9 cellular contexts compared by ENCODE assay signal in genomic region chr20:53934421-53935352, GRCh38.
DNase-seq lines count a peak whose midpoint lies in the region; ATAC-seq and TF ChIP-seq lines count a peak whose summit lies in the region.
"Had no signal": no experiment of that assay in that cellular context is flagged by ENCODE, and none has a peak within 500 bp of the region (broad histone marks: within the 10 kb centered on the region; RNA-seq: fewer than 3 reads in every experiment).

No MANE protein-coding gene starts in this region.

- CTCF ChIA-PET in activated naive CD4-positive, alpha-beta T cell treated with anti-CD3 and anti-CD28 coated beads, Interleukin-2, amount 10 ng/mL, durations not matched to agents 7 days and 5 days (lab: Charles Lee) = interaction anchor here (0.6 to 2.4 kb wide), 11 partner anchors 9 to 1623 kb away, joined by 3 to 8 read pairs (median 3); no protein-coding TSS in a partner anchor
- CTCF ChIA-PET in activated CD4-positive, alpha-beta memory T cell treated with anti-CD3 and anti-CD28 coated beads for 36 hours (lab: Charles Lee) = interaction anchor here (1.0 to 4.1 kb wide), 5 partner anchors 11 to 355 kb away, joined by 3 to 23 read pairs (median 4); no protein-coding TSS in a partner anchor

- H3K4me3 ChIP-seq in left ventricle myocardium inferior = no peak overlapping the region
- H3K4me3 ChIP-seq: body of pancreas had no signal

- H3K27me3 ChIP-seq in left ventricle myocardium inferior (ENCODE audit: low read depth) = no peaks in the 10 kb centered on the region
- H3K27me3 ChIP-seq: body of pancreas had no signal

- peak overlapping the region; percentile 3 for H3K4me3 Mint-ChIP-seq in activated naive CD4-positive, alpha-beta T cell treated with anti-CD3 and anti-CD28 coated beads, Interleukin-2, amount 10 ng/mL, durations not matched to agents 7 days and 5 days
- H3K4me3 Mint-ChIP-seq in activated CD4-positive, alpha-beta memory T cell treated with anti-CD3 and anti-CD28 coated beads for 36 hours = peak overlapping the region; percentile 16
- H3K4me3 Mint-ChIP-seq in stimulated activated naive B cell treated with anti-CD40 and anti-IgM and Interleukin-4, amounts not matched to agents 10 μg/mL and 1 μg/mL and 100 μg/mL, for 72 hours = peak overlapping the region; percentile 37 to 40

- H3K27ac Mint-ChIP-seq in activated naive CD4-positive, alpha-beta T cell treated with anti-CD3 and anti-CD28 coated beads, Interleukin-2, amount 10 ng/mL, durations not matched to agents 7 days and 5 days = peak overlapping the region; percentile 86
- H3K27ac Mint-ChIP-seq in activated CD4-positive, alpha-beta memory T cell treated with anti-CD3 and anti-CD28 coated beads for 36 hours = peak overlapping the region; percentile 49
- peak overlapping the region; percentile 68 for H3K27ac Mint-ChIP-seq in stimulated activated naive B cell treated with anti-CD40 and anti-IgM and Interleukin-4, amounts not matched to agents 10 μg/mL and 1 μg/mL and 100 μg/mL, for 72 hours

- no peak for TF ChIP-seq CTCF in left ventricle myocardium inferior (IDR thresholded peaks at IDR 0.05; ENCODE audit: borderline replicate concordance)

- no peaks in the 10 kb centered on the region for H3K9me3 Mint-ChIP-seq in activated naive CD4-positive, alpha-beta T cell treated with anti-CD3 and anti-CD28 coated beads, Interleukin-2, amount 10 ng/mL, durations not matched to agents 7 days and 5 days
- H3K9me3 Mint-ChIP-seq in activated CD4-positive, alpha-beta memory T cell treated with anti-CD3 and anti-CD28 coated beads for 36 hours = no peaks in the 10 kb centered on the region
- no peaks in the 10 kb centered on the region for H3K9me3 Mint-ChIP-seq in stimulated activated naive B cell treated with anti-CD40 and anti-IgM and Interleukin-4, amounts not matched to agents 10 μg/mL and 1 μg/mL and 100 μg/mL, for 72 hours

- H3K27ac ChIP-seq in left ventricle myocardium inferior (replicated peaks) = peak overlapping the region; percentile 84

- intact Hi-C loops in activated CD4-positive, alpha-beta memory T cell treated with anti-CD3 and anti-CD28 coated beads for 36 hours (cut with micrococcal nuclease) = loop anchor here (2.0 kb wide), 1 partner anchor 36 kb away; no protein-coding TSS in a partner anchor
- intact Hi-C loops in left ventricle myocardium inferior (cut with micrococcal nuclease) = no loop called here

- POLR2A ChIA-PET in activated CD4-positive, alpha-beta memory T cell treated with anti-CD3 and anti-CD28 coated beads for 36 hours (lab: Charles Lee) = interaction anchor here (0.6 to 0.8 kb wide), 2 partner anchors 19 to 259 kb away, joined by 3 read pairs; no protein-coding TSS in a partner anchor

- DNase-seq in activated naive CD4-positive, alpha-beta T cell treated with anti-CD3 and anti-CD28 coated beads, Interleukin-2, amount 10 ng/mL, durations not matched to agents 7 days and 5 days = peak; percentile 47
- DNase-seq in activated naive CD4-positive, alpha-beta T cell treated with Interleukin-2 at 50 U/mL for 16 hours = no peak
- peak; percentile 87 for DNase-seq in HT1080 (ENCODE audit: low read depth)
- DNase-seq in activated CD4-positive, alpha-beta memory T cell treated with anti-CD3 and anti-CD28 coated beads for 36 hours = peak; percentile 44
- DNase-seq in left ventricle myocardium inferior = peak; percentile 33
- DNase-seq in stimulated activated naive B cell treated with anti-CD40 and anti-IgM and Interleukin-4, amounts not matched to agents 10 μg/mL and 1 μg/mL and 100 μg/mL, for 72 hours = no peak
- DNase-seq in NCI-H774 (lab: John Stamatoyannopoulos, UW) = no peak

- peaks cover 60% of the 10 kb centered on the region for H3K4me1 Mint-ChIP-seq in activated naive CD4-positive, alpha-beta T cell treated with anti-CD3 and anti-CD28 coated beads, Interleukin-2, amount 10 ng/mL, durations not matched to agents 7 days and 5 days
- H3K4me1 Mint-ChIP-seq in activated CD4-positive, alpha-beta memory T cell treated with anti-CD3 and anti-CD28 coated beads for 36 hours (ENCODE audit: low read depth) = peaks cover 44% of the 10 kb centered on the region
- peaks cover 48 to 74% of the 10 kb centered on the region in 2 donors for H3K4me1 Mint-ChIP-seq in stimulated activated naive B cell treated with anti-CD40 and anti-IgM and Interleukin-4, amounts not matched to agents 10 μg/mL and 1 μg/mL and 100 μg/mL, for 72 hours

- no peaks in the 10 kb centered on the region for H3K9me3 ChIP-seq in left ventricle myocardium inferior (replicated peaks)
- H3K9me3 ChIP-seq: body of pancreas had no signal

- H3K36me3 Mint-ChIP-seq in activated naive CD4-positive, alpha-beta T cell treated with anti-CD3 and anti-CD28 coated beads, Interleukin-2, amount 10 ng/mL, durations not matched to agents 7 days and 5 days = no peaks in the 10 kb centered on the region
- no peaks in the 10 kb centered on the region for H3K36me3 Mint-ChIP-seq in activated CD4-positive, alpha-beta memory T cell treated with anti-CD3 and anti-CD28 coated beads for 36 hours
- H3K36me3 Mint-ChIP-seq in stimulated activated naive B cell treated with anti-CD40 and anti-IgM and Interleukin-4, amounts not matched to agents 10 μg/mL and 1 μg/mL and 100 μg/mL, for 72 hours = no peaks in the 10 kb centered on the region

- H3K4me1 ChIP-seq in left ventricle myocardium inferior = peaks cover 39% of the 10 kb centered on the region

- no peaks in the 10 kb centered on the region for H3K27me3 Mint-ChIP-seq in activated naive CD4-positive, alpha-beta T cell treated with anti-CD3 and anti-CD28 coated beads, Interleukin-2, amount 10 ng/mL, durations not matched to agents 7 days and 5 days
- H3K27me3 Mint-ChIP-seq in activated CD4-positive, alpha-beta memory T cell treated with anti-CD3 and anti-CD28 coated beads for 36 hours = no peaks in the 10 kb centered on the region
- H3K27me3 Mint-ChIP-seq in stimulated activated naive B cell treated with anti-CD40 and anti-IgM and Interleukin-4, amounts not matched to agents 10 μg/mL and 1 μg/mL and 100 μg/mL, for 72 hours = no peaks in the 10 kb centered on the region

- ATAC-seq in stimulated activated naive B cell treated with anti-CD40 and anti-IgM and Interleukin-4, amounts not matched to agents 10 μg/mL and 1 μg/mL and 100 μg/mL, for 72 hours (replicated peaks) = peak; percentile 61 to 65
- ATAC-seq in GM18520 (IDR thresholded peaks at IDR 0.05; ENCODE audit: unreplicated experiment) = no peak
- ATAC-seq: body of pancreas had no signal

- H3K36me3 ChIP-seq in left ventricle myocardium inferior = no peaks in the 10 kb centered on the region

Comparison
In these comparisons a context has a peak if more than half of its experiments do, and no peak if none do; other contexts are left out.
1. DNase-seq: peak in activated naive CD4-positive, alpha-beta T cell treated with anti-CD3 and anti-CD28 coated beads, Interleukin-2, amount 10 ng/mL, durations not matched to agents 7 days and 5 days (single experiment), HT1080 (single experiment), activated CD4-positive, alpha-beta memory T cell treated with anti-CD3 and anti-CD28 coated beads for 36 hours (single experiment) and left ventricle myocardium inferior (single experiment); none in activated naive CD4-positive, alpha-beta T cell treated with Interleukin-2 at 50 U/mL for 16 hours (single experiment), stimulated activated naive B cell treated with anti-CD40 and anti-IgM and Interleukin-4, amounts not matched to agents 10 μg/mL and 1 μg/mL and 100 μg/mL, for 72 hours (single experiment) and NCI-H774 (single experiment).
2. Peak in every context shown above with its lines, with median percentiles within 50 percentile points of each other: H3K27ac Mint-ChIP-seq and H3K4me3 Mint-ChIP-seq.